Comparison of ENCODE assay signal across 8 cellular contexts in genomic region chr2:24075915-24076848, GRCh38. TPM values are rescaled to one million over a fixed set of nuclear protein-coding genes. Genes with fewer than 3 reads are reported as not detected.
DNase-seq lines count a peak whose midpoint lies in the region; ATAC-seq, FAIRE-seq and TF ChIP-seq lines count a peak whose summit lies in the region.

TSS of gene SF3B6 (minus strand) at chr2:24076326. CDS start at chr2:24076229, 97 bp downstream.

- peak; percentile 94 for TF ChIP-seq POLR2A in GM12891 (IDR thresholded peaks at IDR 0.05; ENCODE audit: low read depth, low read length)
- TF ChIP-seq POLR2A in tibial nerve (IDR thresholded peaks at IDR 0.05): peak; percentile 54 to 78

- peak; percentile 94 to 97 for TF ChIP-seq EP300 in tibial nerve (IDR thresholded peaks at IDR 0.05)

- peaks cover 33 to 39% (median 38%) of the 10 kb centered on the region in 3 donors for H3K4me1 Mint-ChIP-seq in T-cell

- H3K36me3 Mint-ChIP-seq in T-cell: peaks cover 16% of the 10 kb centered on the region

- H3K27me3 ChIP-seq in cardiac muscle cell (no peaks in the 10 kb centered on the region), parathyroid adenoma (ENCODE audit: control insufficient read depth, insufficient read depth, low read length) (no peaks in the 10 kb centered on the region), tibial nerve (no peaks in the 10 kb centered on the region)

- FAIRE-seq in GM12891 (lab: Jason Lieb, UNC): peak; percentile 98

- 1% methylated on average over 59 to 64 of the region's 64 CpGs for WGBS in adipose tissue, 3 donors
- 0 to 1% methylated on average over 57 to 64 of the region's 64 CpGs for WGBS in tibial nerve, 2 donors

- H2AFZ ChIP-seq in parathyroid adenoma: peak within 1 kb of the TSS; percentile 71

- H3K27ac ChIP-seq in adipose tissue (ENCODE audit: low read depth, low read length): peak within 1 kb of the TSS; percentile 74
- peak within 1 kb of the TSS; percentile 74 for H3K27ac ChIP-seq in cardiac muscle cell
- peak within 1 kb of the TSS; percentile 78 for H3K27ac ChIP-seq in parathyroid adenoma
- H3K27ac ChIP-seq in tibial nerve: peak within 1 kb of the TSS; percentile 93 to 97 (median 95)

- peak within 1 kb of the TSS; percentile 98 to 100 for H3K27ac Mint-ChIP-seq in T-cell

- H3K79me2 ChIP-seq in parathyroid adenoma: peaks cover 9% of the 10 kb centered on the region

- peaks cover 12% of the 10 kb centered on the region for H3K36me3 ChIP-seq in cardiac muscle cell
- no peaks in the 10 kb centered on the region for H3K36me3 ChIP-seq in parathyroid adenoma (ENCODE audit: control insufficient read depth, insufficient read depth, low read length)
- H3K36me3 ChIP-seq in tibial nerve: peaks cover 0 to 61% (median 0%) of the 10 kb centered on the region in 3 donors

- DNase-seq in GM12891 (ENCODE audit: insufficient read length, low spot score) (peak; percentile 83), NCI-H1436 treated with DMSO at 0.1 percent for 48 hours (lab: John Stamatoyannopoulos, UW) (peak; percentile 97), T-cell (peak; percentile 98 to 100 (median 100)), cardiac muscle cell (ENCODE audit: low read depth in 1 of 2, low spot score in 1 of 2) (peak; percentile 99), tibial nerve (ENCODE audit: low spot score in 2 of 2) (peak; percentile 93 to 96)

- peak within 1 kb of the TSS; percentile 72 for H3K4me3 ChIP-seq in cardiac muscle cell
- peak within 1 kb of the TSS; percentile 79 for H3K4me3 ChIP-seq in parathyroid adenoma (ENCODE audit: low read depth, low read length)
- H3K4me3 ChIP-seq in tibial nerve: peak within 1 kb of the TSS; percentile 69 to 84 (median 76)

- H3K27me3 Mint-ChIP-seq in T-cell: no peaks in the 10 kb centered on the region

- ATAC-seq in HG02840 (IDR thresholded peaks at IDR 0.05; ENCODE audit: low FRiP score, unreplicated experiment): peak; percentile 96
- peak; percentile 84 to 88 (median 86) for ATAC-seq in T-cell (replicated peaks in 1 of 4)

- H3K4me1 ChIP-seq in cardiac muscle cell (ENCODE audit: low read depth) (no peaks in the 10 kb centered on the region), parathyroid adenoma (peaks cover 11% of the 10 kb centered on the region), tibial nerve (peaks cover 0 to 45% (median 11%) of the 10 kb centered on the region in 4 donors)

- H3K9ac ChIP-seq in parathyroid adenoma: peak within 1 kb of the TSS; percentile 89

- H3K4me3 Mint-ChIP-seq in T-cell: peak within 1 kb of the TSS; percentile 96 to 100 (median 98)

- CTCF ChIA-PET in T-cell (lab: Charles Lee): interaction anchor here (0.6 to 2.3 kb wide), 13 partner anchors 9 to 1350 kb away, joined by 3 to 20 read pairs (median 4); partner anchors contain the start of genes ATAD2B (in 2 of the 2), FKBP1B (in 1 of the 2), TP53I3 (in 1 of the 2) and WDCP (in 1 of the 2)

- H3K9me3 Mint-ChIP-seq in T-cell: no peaks in the 10 kb centered on the region

- H3K4me2 ChIP-seq in parathyroid adenoma (ENCODE audit: low read length): peak within 1 kb of the TSS; percentile 89

- POLR2A ChIA-PET in T-cell (lab: Charles Lee): interaction anchor here (0.5 to 1.8 kb wide), 12 partner anchors 10 to 662 kb away, joined by 3 to 26 read pairs (median 4); partner anchors contain the start of genes ATAD2B (in 1 of the 2), FKBP1B (in 1 of the 2) and WDCP (in 1 of the 2)

- H3K9me3 ChIP-seq in cardiac muscle cell (ENCODE audit: low read depth): no peaks in the 10 kb centered on the region
- no peaks in the 10 kb centered on the region for H3K9me3 ChIP-seq in parathyroid adenoma (ENCODE audit: control insufficient read depth, low read length)
- no peaks in the 10 kb centered on the region for H3K9me3 ChIP-seq in tibial nerve

- no peak for TF ChIP-seq CTCF in cardiac muscle cell (IDR thresholded peaks at IDR 0.05; ENCODE audit: low read depth, low read length)
- no peak for TF ChIP-seq CTCF in parathyroid adenoma (IDR thresholded peaks at IDR 0.05)
- peak in 2 of 5 experiments; percentile 39 to 43 for TF ChIP-seq CTCF in tibial nerve (IDR thresholded peaks at IDR 0.05)

TF ChIP-seq in GM12891, 5 proteins besides CTCF, POLR2A, EP300 and RAD21:
- TF ChIP-seq TAF1 (IDR thresholded peaks at IDR 0.05; ENCODE audit: low read depth, low read length): peak; percentile 90
- peak; percentile 94 for TF ChIP-seq POLR2AphosphoS5 (IDR thresholded peaks at IDR 0.05; ENCODE audit: low read depth, low read length)
- peak; percentile 91 for TF ChIP-seq POU2F2 (IDR thresholded peaks at IDR 0.05; ENCODE audit: low read depth, low read length)
- peak; percentile 13 for TF ChIP-seq PAX5 (IDR thresholded peaks at IDR 0.05; ENCODE audit: insufficient read depth, low read length, severe bottlenecking)
- TF ChIP-seq SPI1 (IDR thresholded peaks at IDR 0.05; ENCODE audit: low read depth, low read length): peak; percentile 55

RNA-seq across cellular contexts. Expression of gene SF3B6, which starts in this region (rescaled TPM):
- 218 TPM for polyA plus RNA-seq in GM12891 (2012; ENCODE audit: low read depth, missing spikeins)
- total RNA-seq in T-cell: 10 to 100 TPM; 43.7 to 53.0 (median 47.0) TPM
- polyA plus RNA-seq in adipose tissue: 100 to 1,000 TPM in 1 of 3 donors, 10 to 100 TPM in 2; 57.6 to 137 (median 86.0) TPM
- 88.5 and 133 TPM in 2 replicates for total RNA-seq in cardiac muscle cell
- polyA plus RNA-seq in cardiac muscle cell: 238 and 292 TPM in 2 replicates
- 10 to 100 TPM; 73.7 to 93.1 (median 81.5) TPM for total RNA-seq in tibial nerve

Comparison
In these comparisons a context has a peak if more than half of its experiments do, and no peak if none do; other contexts are left out.
1. Peak in every context shown above with its lines: DNase-seq, ATAC-seq, H3K4me3 ChIP-seq and H3K27ac ChIP-seq.